1 cellular context compared by ENCODE assay signal in the genomic region with DNA sequence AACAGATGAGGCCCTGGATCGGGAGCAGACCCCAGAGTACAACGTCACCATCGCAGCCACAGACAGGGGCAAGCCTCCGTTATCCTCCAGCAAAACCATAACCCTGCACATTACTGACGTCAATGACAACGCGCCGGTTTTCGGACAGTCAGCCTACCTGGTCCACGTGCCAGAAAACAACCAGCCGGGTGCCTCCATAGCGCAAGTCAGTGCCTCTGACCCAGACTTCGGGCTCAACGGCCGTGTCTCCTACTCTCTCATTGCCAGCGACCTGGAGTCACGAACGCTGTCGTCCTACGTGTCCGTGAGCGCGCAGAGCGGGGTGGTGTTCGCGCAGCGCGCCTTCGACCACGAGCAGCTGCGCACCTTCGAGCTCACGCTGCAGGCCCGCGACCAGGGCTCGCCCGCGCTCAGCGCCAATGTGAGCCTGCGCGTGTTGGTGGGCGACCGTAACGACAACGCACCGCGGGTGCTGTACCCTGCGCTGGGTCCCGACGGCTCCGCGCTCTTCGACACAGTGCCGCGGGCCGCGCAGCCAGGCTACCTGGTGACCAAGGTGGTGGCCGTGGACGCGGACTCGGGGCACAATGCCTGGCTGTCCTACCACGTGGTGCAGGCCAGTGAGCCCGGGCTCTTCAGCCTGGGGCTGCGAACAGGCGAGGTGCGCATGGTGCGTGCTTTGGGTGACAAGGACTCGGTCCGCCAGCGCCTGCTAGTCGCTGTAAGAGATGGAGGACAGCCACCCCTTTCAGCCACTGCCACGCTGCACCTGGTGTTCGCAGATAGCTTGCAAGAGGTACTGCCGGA.
TF ChIP-seq lines count a peak whose summit lies in the region.

No MANE protein-coding gene starts in this region.

TF ChIP-seq in HepG2, 621 proteins besides CTCF, POLR2A, EP300 and RAD21:
- TF ChIP-seq YEATS4 (CRISPR knock-in tag; IDR thresholded peaks at IDR 0.05; ENCODE audit: borderline replicate concordance) (no peak), ZBTB7B (CRISPR knock-in tag; IDR thresholded peaks at IDR 0.05) (no peak), DNMT1 (CRISPR knock-in tag; IDR thresholded peaks at IDR 0.05) (0 out of 2 replicates have a peak, but pooled peaks have one; percentile 29)
- TF ChIP-seq, protein P1, sequence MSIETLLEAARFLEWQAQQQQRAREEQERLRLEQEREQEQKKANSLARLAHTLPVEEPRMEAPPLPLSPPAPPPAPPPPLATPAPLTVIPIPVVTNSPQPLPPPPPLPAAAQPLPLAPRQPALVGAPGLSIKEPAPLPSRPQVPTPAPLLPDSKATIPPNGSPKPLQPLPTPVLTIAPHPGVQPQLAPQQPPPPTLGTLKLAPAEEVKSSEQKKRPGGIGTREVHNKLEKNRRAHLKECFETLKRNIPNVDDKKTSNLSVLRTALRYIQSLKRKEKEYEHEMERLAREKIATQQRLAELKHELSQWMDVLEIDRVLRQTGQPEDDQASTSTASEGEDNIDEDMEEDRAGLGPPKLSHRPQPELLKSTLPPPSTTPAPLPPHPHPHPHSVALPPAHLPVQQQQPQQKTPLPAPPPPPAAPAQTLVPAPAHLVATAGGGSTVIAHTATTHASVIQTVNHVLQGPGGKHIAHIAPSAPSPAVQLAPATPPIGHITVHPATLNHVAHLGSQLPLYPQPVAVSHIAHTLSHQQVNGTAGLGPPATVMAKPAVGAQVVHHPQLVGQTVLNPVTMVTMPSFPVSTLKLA (IDR thresholded peaks at IDR 0.05), result peak; percentile 20; the same call in 1 of the 2 replicates
- TF ChIP-seq, protein P2, sequence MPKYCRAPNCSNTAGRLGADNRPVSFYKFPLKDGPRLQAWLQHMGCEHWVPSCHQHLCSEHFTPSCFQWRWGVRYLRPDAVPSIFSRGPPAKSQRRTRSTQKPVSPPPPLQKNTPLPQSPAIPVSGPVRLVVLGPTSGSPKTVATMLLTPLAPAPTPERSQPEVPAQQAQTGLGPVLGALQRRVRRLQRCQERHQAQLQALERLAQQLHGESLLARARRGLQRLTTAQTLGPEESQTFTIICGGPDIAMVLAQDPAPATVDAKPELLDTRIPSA (CRISPR knock-in tag; IDR thresholded peaks at IDR 0.05; ENCODE audit: borderline replicate concordance), result no peak
